ENCODE assay signal across 2 cellular contexts in genomic region chr5:143733635-143734341, GRCh38.
TF ChIP-seq lines count a peak whose summit lies in the region.

No MANE protein-coding gene starts in this region.

TF ChIP-seq in GM23338, 12 proteins besides CTCF, POLR2A, EP300 and RAD21:
- TF ChIP-seq CREB1 (CRISPR knock-in tag; IDR thresholded peaks at IDR 0.05; ENCODE audit: low read depth), result no peak

TF ChIP-seq in H1, 55 proteins besides CTCF, POLR2A, EP300 and RAD21:
- TF ChIP-seq KDM1A (IDR thresholded peaks at IDR 0.05; ENCODE audit: borderline replicate concordance, low read length) (no peak), E2F6 (IDR thresholded peaks at IDR 0.05) (peak; percentile 64; the same call in 1 of the 2 replicates), MAX (IDR thresholded peaks at IDR 0.05) (peak; percentile 62; the same call in 1 of the 2 replicates)
